Comparison of ENCODE assay signal across 29 cellular contexts in genomic region chr15:36866896-36867295, GRCh38.
"Had no signal": no experiment of that assay in that cellular context is flagged by ENCODE, and none has a peak within 500 bp of the region (broad histone marks: within the 10 kb centered on the region; RNA-seq: fewer than 3 reads in every experiment).

No MANE protein-coding gene starts in this region.

- H3K4me1 ChIP-seq: colonic mucosa, esophagus muscularis mucosa, esophagus squamous epithelium, foreskin keratinocyte, gastrocnemius medialis, gastroesophageal sphincter, heart left ventricle, heart right ventricle had no signal

- H3K9me3 Mint-ChIP-seq: dendritic cell treated with granulocyte-macrophage colony-stimulating factor and Interleukin-4, amounts not matched to agents 40 ng/mL and 50 ng/mL, for 4 days; endodermal cell had no signal

- H3K27me3 Mint-ChIP-seq: dendritic cell treated with granulocyte-macrophage colony-stimulating factor and Interleukin-4, amounts not matched to agents 40 ng/mL and 50 ng/mL, for 4 days; effector memory CD8-positive, alpha-beta T cell had no signal

- ATAC-seq: effector memory CD8-positive, alpha-beta T cell; esophagus mucosa; foreskin keratinocyte; gastrocnemius medialis; gastroesophageal sphincter; heart left ventricle; heart right ventricle had no signal

- H3K4me3 Mint-ChIP-seq: dendritic cell treated with granulocyte-macrophage colony-stimulating factor and Interleukin-4, amounts not matched to agents 40 ng/mL and 50 ng/mL, for 4 days; effector memory CD8-positive, alpha-beta T cell; endodermal cell had no signal

- H3K9me3 ChIP-seq: colonic mucosa, esophagus muscularis mucosa, esophagus squamous epithelium, gastrocnemius medialis, gastroesophageal sphincter, heart left ventricle, heart right ventricle had no signal

- H3K4me3 ChIP-seq: colonic mucosa, coronary artery, dorsolateral prefrontal cortex, esophagus muscularis mucosa, esophagus squamous epithelium, gastrocnemius medialis, gastroesophageal sphincter, heart left ventricle, heart right ventricle had no signal

- H3K36me3 ChIP-seq: colonic mucosa, esophagus muscularis mucosa, esophagus squamous epithelium, gastrocnemius medialis, gastroesophageal sphincter, heart left ventricle, heart right ventricle had no signal

- DNase-seq: colonic mucosa; cortex of kidney; dermis blood vessel endothelial cell; dorsolateral prefrontal cortex; effector CD4-positive, alpha-beta T cell; effector CD8-positive, alpha-beta T cell; effector memory CD4-positive, alpha-beta T cell; effector memory CD8-positive, alpha-beta T cell; endodermal cell; erythroblast; esophagus squamous epithelium; foreskin fibroblast; foreskin keratinocyte; foreskin melanocyte; gastrocnemius medialis; glutamatergic neuron; head of caudate nucleus; heart left ventricle; heart right ventricle had no signal

- H3K27ac Mint-ChIP-seq: dendritic cell treated with granulocyte-macrophage colony-stimulating factor and Interleukin-4, amounts not matched to agents 40 ng/mL and 50 ng/mL, for 4 days; effector memory CD8-positive, alpha-beta T cell; endodermal cell had no signal

- H3K27ac ChIP-seq: colonic mucosa, coronary artery, dorsolateral prefrontal cortex, epithelial cell of prostate, esophagus muscularis mucosa, esophagus squamous epithelium, foreskin keratinocyte, gastrocnemius medialis, gastroesophageal sphincter, heart left ventricle, heart right ventricle had no signal

- FAIRE-seq: colon, endometrium, endothelial cell of umbilical vein, frontal cortex had no signal

- H3K27me3 ChIP-seq: colonic mucosa, esophagus muscularis mucosa, esophagus squamous epithelium, foreskin keratinocyte, gastrocnemius medialis, gastroesophageal sphincter, heart left ventricle, heart right ventricle had no signal

- H3K4me1 Mint-ChIP-seq: endodermal cell had no signal
